In genomic region chr3:156840826-156841689, GRCh38 we compare ENCODE assay signal across 24 cellular contexts.
"Had no signal": no experiment of that assay in that cellular context is flagged by ENCODE, and none has a peak within 500 bp of the region (broad histone marks: within the 10 kb centered on the region; RNA-seq: fewer than 3 reads in every experiment).

No MANE protein-coding gene starts in this region.

- H3K9me3 Mint-ChIP-seq: activated CD4-positive, alpha-beta T cell treated with anti-CD3 and anti-CD28 coated beads, Interleukin-2, amount 10 ng/mL, durations not matched to agents 24 days and 14 days; activated CD8-positive, alpha-beta T cell treated with anti-CD3 and anti-CD28 coated beads for 36 hours; activated naive CD8-positive, alpha-beta T cell treated with anti-CD3 and anti-CD28 coated beads, Interleukin-2, amount 50 U/mL, for 24 hours; activated T-helper 1 cell treated with anti-CD3 and anti-CD28 coated beads, Interleukin-12 subunit alpha, Interleukin-12 subunit beta, Interleukin-2, Interleukin-4 antibody, amounts not matched to agents 30 ng/mL and 10 ng/mL and 1 ng/mL, durations not matched to agents 14 hours and 24 hours and 36 hours; endodermal cell; naive B cell; type B pancreatic cell had no signal

- H3K9me3 ChIP-seq: esophagus squamous epithelium, gastroesophageal sphincter, thoracic aorta had no signal

- H3K27ac Mint-ChIP-seq: activated CD4-positive, alpha-beta T cell treated with anti-CD3 and anti-CD28 coated beads, Interleukin-2, amount 10 ng/mL, durations not matched to agents 24 days and 14 days; activated CD8-positive, alpha-beta memory T cell treated with anti-CD3 and anti-CD28 coated beads, Interleukin-2, amount 10 ng/mL, durations not matched to agents 7 days and 5 days; activated CD8-positive, alpha-beta T cell treated with anti-CD3 and anti-CD28 coated beads for 36 hours; activated naive CD8-positive, alpha-beta T cell treated with anti-CD3 and anti-CD28 coated beads, Interleukin-2, amount 50 U/mL, for 24 hours; activated T-helper 1 cell treated with anti-CD3 and anti-CD28 coated beads, Interleukin-12 subunit alpha, Interleukin-12 subunit beta, Interleukin-2, Interleukin-4 antibody, amounts not matched to agents 30 ng/mL and 10 ng/mL and 1 ng/mL, durations not matched to agents 14 hours and 24 hours and 36 hours; endodermal cell; naive B cell; T-helper 17 cell; type B pancreatic cell had no signal

- H3K4me3 Mint-ChIP-seq: activated CD4-positive, alpha-beta T cell treated with anti-CD3 and anti-CD28 coated beads, Interleukin-2, amount 10 ng/mL, durations not matched to agents 24 days and 14 days; activated CD8-positive, alpha-beta memory T cell treated with anti-CD3 and anti-CD28 coated beads, Interleukin-2, amount 10 ng/mL, durations not matched to agents 7 days and 5 days; activated CD8-positive, alpha-beta T cell treated with anti-CD3 and anti-CD28 coated beads for 36 hours; activated naive CD8-positive, alpha-beta T cell treated with anti-CD3 and anti-CD28 coated beads, Interleukin-2, amount 50 U/mL, for 24 hours; activated T-helper 1 cell treated with anti-CD3 and anti-CD28 coated beads, Interleukin-12 subunit alpha, Interleukin-12 subunit beta, Interleukin-2, Interleukin-4 antibody, amounts not matched to agents 30 ng/mL and 10 ng/mL and 1 ng/mL, durations not matched to agents 14 hours and 24 hours and 36 hours; endodermal cell; naive B cell; T-helper 17 cell; type B pancreatic cell had no signal

- H3K36me3 ChIP-seq: cardiac muscle cell, esophagus squamous epithelium, gastroesophageal sphincter, thoracic aorta had no signal

- ATAC-seq: activated CD8-positive, alpha-beta memory T cell treated with anti-CD3 and anti-CD28 coated beads, Interleukin-2, amount 10 ng/mL, durations not matched to agents 7 days and 5 days; activated CD8-positive, alpha-beta T cell treated with anti-CD3 and anti-CD28 coated beads for 36 hours; activated naive CD8-positive, alpha-beta T cell treated with anti-CD3 and anti-CD28 coated beads, Interleukin-2, amount 50 U/mL, for 24 hours; gastroesophageal sphincter; left ventricle myocardium superior; T-helper 17 cell had no signal

- H3K27me3 ChIP-seq: cardiac muscle cell, esophagus squamous epithelium, gastroesophageal sphincter had no signal

- H3K4me1 Mint-ChIP-seq: activated CD4-positive, alpha-beta T cell treated with anti-CD3 and anti-CD28 coated beads, Interleukin-2, amount 10 ng/mL, durations not matched to agents 24 days and 14 days; activated CD8-positive, alpha-beta memory T cell treated with anti-CD3 and anti-CD28 coated beads, Interleukin-2, amount 10 ng/mL, durations not matched to agents 7 days and 5 days; activated naive CD8-positive, alpha-beta T cell treated with anti-CD3 and anti-CD28 coated beads, Interleukin-2, amount 50 U/mL, for 24 hours; naive B cell; T-helper 17 cell had no signal

- H3K27ac ChIP-seq: cardiac muscle cell, esophagus squamous epithelium, gastroesophageal sphincter, thoracic aorta had no signal

- H3K36me3 Mint-ChIP-seq: activated CD8-positive, alpha-beta memory T cell treated with anti-CD3 and anti-CD28 coated beads, Interleukin-2, amount 10 ng/mL, durations not matched to agents 7 days and 5 days; type B pancreatic cell had no signal

- DNase-seq: activated CD4-positive, alpha-beta T cell treated with anti-CD3 and anti-CD28 coated beads, Interleukin-2, amount 10 ng/mL, durations not matched to agents 24 days and 14 days; activated CD8-positive, alpha-beta memory T cell treated with anti-CD3 and anti-CD28 coated beads, Interleukin-2, amount 10 ng/mL, durations not matched to agents 7 days and 5 days; activated CD8-positive, alpha-beta T cell treated with anti-CD3 and anti-CD28 coated beads for 36 hours; activated gamma-delta T cell; activated naive CD4-positive, alpha-beta T cell treated with anti-CD3 and anti-CD28 coated beads, Interleukin-2, amount 50 U/mL, for 16 hours; activated naive CD8-positive, alpha-beta T cell treated with anti-CD3 and anti-CD28 coated beads, Interleukin-2, amount 50 U/mL, for 24 hours; activated T-cell treated with anti-CD3 and anti-CD28 coated beads for 4 hours; cortex of kidney; endodermal cell; esophagus squamous epithelium; head of caudate nucleus; hypothalamus; left ventricle myocardium superior; naive B cell; nucleus accumbens; retina; stimulated activated CD4-positive, alpha-beta T cell treated with anti-CD3 and anti-CD28 coated beads, Interleukin-4, amount 100 ng/mL, for 24 hours; stimulated activated naive CD4-positive, alpha-beta T cell treated with Interleukin-2 at 50 U/mL for 16 hours; T-helper 17 cell had no signal

- H3K4me1 ChIP-seq: esophagus squamous epithelium, gastroesophageal sphincter had no signal

- H3K4me3 ChIP-seq: cardiac muscle cell, esophagus squamous epithelium, gastroesophageal sphincter, thoracic aorta had no signal

- H3K27me3 Mint-ChIP-seq: activated CD8-positive, alpha-beta T cell treated with anti-CD3 and anti-CD28 coated beads for 36 hours; activated naive CD8-positive, alpha-beta T cell treated with anti-CD3 and anti-CD28 coated beads, Interleukin-2, amount 50 U/mL, for 24 hours; naive B cell; type B pancreatic cell had no signal
